Comparison of ENCODE assay signal across 7 cellular contexts in the genomic region with DNA sequence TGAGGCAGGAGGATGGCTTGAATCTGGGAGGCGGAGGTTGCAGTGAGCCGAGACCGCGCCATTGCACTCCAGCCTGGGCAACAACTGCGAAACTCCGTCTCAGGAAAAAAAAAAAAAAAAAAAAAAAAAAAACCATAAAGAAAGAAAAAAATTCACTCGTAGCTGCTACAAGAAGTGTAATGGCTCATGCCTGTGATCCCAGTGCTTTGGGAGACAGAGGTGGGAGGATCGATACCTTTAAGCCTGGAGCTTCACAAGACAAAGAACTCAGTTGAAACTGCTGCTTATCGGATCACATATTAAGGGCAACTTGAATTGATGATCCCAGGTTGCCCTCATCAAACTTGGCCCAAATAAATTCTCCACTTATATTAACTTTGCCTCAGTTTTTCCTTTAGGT. TPM values are rescaled to one million over a fixed set of nuclear protein-coding genes. Genes with fewer than 3 reads are reported as not detected.
A peak's percentile ranks its signal among the peaks of the same experiment; 100 is the strongest.
DNase-seq lines count a peak whose midpoint lies in the region; ATAC-seq and TF ChIP-seq lines count a peak whose summit lies in the region.

No MANE protein-coding gene starts in this region.

- peak overlapping the region; percentile 75; the same call in 1 of the 2 replicates for H3K9ac ChIP-seq in HUES64 (ENCODE audit: low read depth, low read length)

- H3K4me3 Mint-ChIP-seq in Caco-2 (ENCODE audit: unreplicated experiment) (peak overlapping the region; percentile 81), MCF 10A (ENCODE audit: unreplicated experiment) (peak overlapping the region; percentile 80), nephron progenitor cell (peak overlapping the region; percentile 87)

- TF ChIP-seq CTCF in Caco-2 (IDR thresholded peaks at IDR 0.05; ENCODE audit: insufficient read depth in 1 of 2, low read depth in 1 of 2, low read length in 1 of 2, severe bottlenecking in 1 of 2, unreplicated experiment in 1 of 2) (no peak), MCF 10A (IDR thresholded peaks at IDR 0.05; ENCODE audit: unreplicated experiment) (no peak), nephron progenitor cell (IDR thresholded peaks at IDR 0.05) (no peak)

- H3K27ac Mint-ChIP-seq in Caco-2 (ENCODE audit: unreplicated experiment) (peak overlapping the region; percentile 93), MCF 10A (ENCODE audit: low read depth, unreplicated experiment) (peak overlapping the region; percentile 95), nephron progenitor cell (no peak overlapping the region)

- H3K36me3 ChIP-seq in Caco-2 (ENCODE audit: control insufficient read depth, insufficient read depth, low read length) (no peaks in the 10 kb centered on the region), HUES64 (ENCODE audit: insufficient read depth, low read length) (no peaks in the 10 kb centered on the region), aorta (ENCODE audit: control insufficient read depth in 1 of 2, insufficient read depth in 2 of 2, low read length in 1 of 2) (no peaks in the 10 kb centered on the region)

- DNase-seq in Caco-2, result peak in 1 of 2 experiments; percentile 8
- DNase-seq in MCF 10A (ENCODE audit: unreplicated experiment), result peak; percentile 0
- no peak for DNase-seq in nephron progenitor cell
- DNase-seq in NCI-H1105 treated with DMSO at 0.1 percent for 48 hours (lab: John Stamatoyannopoulos, UW), result no peak
- no peak for DNase-seq in aorta

- no peaks in the 10 kb centered on the region for H3K9me3 Mint-ChIP-seq in Caco-2 (ENCODE audit: unreplicated experiment)
- no peaks in the 10 kb centered on the region for H3K9me3 Mint-ChIP-seq in MCF 10A (ENCODE audit: unreplicated experiment)
- H3K9me3 Mint-ChIP-seq in nephron progenitor cell, result peaks cover 23% of the 10 kb centered on the region

- H3K36me3 Mint-ChIP-seq in Caco-2 (ENCODE audit: insufficient read depth, unreplicated experiment) (peaks cover 25% of the 10 kb centered on the region), MCF 10A (ENCODE audit: insufficient read depth, unreplicated experiment) (peaks cover 8% of the 10 kb centered on the region), nephron progenitor cell (ENCODE audit: low read depth) (peaks cover 6% of the 10 kb centered on the region)

- peaks cover 12% of the 10 kb centered on the region for H3K4me1 Mint-ChIP-seq in Caco-2 (ENCODE audit: low read depth, unreplicated experiment)
- peaks cover 17% of the 10 kb centered on the region for H3K4me1 Mint-ChIP-seq in MCF 10A (ENCODE audit: insufficient read depth, unreplicated experiment)
- H3K4me1 Mint-ChIP-seq in nephron progenitor cell, result peaks cover 18% of the 10 kb centered on the region

- no peak for ATAC-seq in aorta (ENCODE audit: low FRiP score)
- no peak for ATAC-seq in GM21367 (IDR thresholded peaks at IDR 0.05; ENCODE audit: unreplicated experiment)

- H3K4me3 ChIP-seq in Caco-2 (ENCODE audit: low read depth, low read length) (peak overlapping the region; percentile 75), HUES64 (ENCODE audit: low read length) (peak overlapping the region; percentile 73), aorta (ENCODE audit: low read length in 2 of 2) (no peak overlapping the region)

- intact Hi-C loops in Caco-2 (cut with micrococcal nuclease; ENCODE audit: unreplicated experiment) (no loop called here), MCF 10A (cut with micrococcal nuclease) (no loop called here), aorta (cut with DNase I) (no loop called here)

- H3K4me1 ChIP-seq in Caco-2 (no peaks in the 10 kb centered on the region), HUES64 (ENCODE audit: insufficient read depth, low read length) (peaks cover 6% of the 10 kb centered on the region; the same call in 1 of the 2 replicates), aorta (ENCODE audit: control insufficient read depth in 1 of 2, insufficient read depth in 2 of 2, low read length in 2 of 2) (no peaks in the 10 kb centered on the region)

- POLR2A ChIA-PET in Caco-2 (lab: Charles Lee), result interaction anchor here (0.6 to 2.0 kb wide), 3 partner anchors 16 to 42 kb away, joined by 3 to 34 read pairs (median 17); no protein-coding TSS in a partner anchor
- POLR2A ChIA-PET in MCF 10A (lab: Yijun Ruan, JAX), result interaction anchor here (1.1 to 4.2 kb wide), 9 partner anchors 10 to 346 kb away, joined by 3 to 63 read pairs (median 9); a partner anchor contains a TSS

- CTCF ChIA-PET in Caco-2 (lab: Charles Lee) (interaction anchor here (0.6 to 1.1 kb wide), 4 partner anchors 9 to 250 kb away, joined by 3 to 9 read pairs (median 5); no protein-coding TSS in a partner anchor), MCF 10A (lab: Yijun Ruan, JAX) (interaction anchor here (0.8 to 1.0 kb wide), 2 partner anchors 16 to 39 kb away, joined by 3 to 4 read pairs; no protein-coding TSS in a partner anchor)

- no peaks in the 10 kb centered on the region for H3K9me3 ChIP-seq in Caco-2
- H3K9me3 ChIP-seq in HUES64 (ENCODE audit: insufficient read depth, low read depth, low read length), result peaks cover 5% of the 10 kb centered on the region; the same call in 1 of the 2 replicates
- H3K9me3 ChIP-seq in aorta (ENCODE audit: control insufficient read depth, low read length), result no peaks in the 10 kb centered on the region

- WGBS in HUES64, result 96% methylated on average over 6 of the region's 9 CpGs
- 95 to 98% methylated on average over 9 of the region's 9 CpGs for WGBS in aorta, 2 donors

- H3K27me3 Mint-ChIP-seq in Caco-2 (ENCODE audit: insufficient read depth, unreplicated experiment) (no peaks in the 10 kb centered on the region), MCF 10A (ENCODE audit: insufficient read depth, unreplicated experiment) (no peaks in the 10 kb centered on the region), nephron progenitor cell (ENCODE audit: low read depth, poor library complexity) (peaks cover 13% of the 10 kb centered on the region)

- TSS peak; percentile 100 for BruUV-seq in Caco-2 (replicated peaks; lab: Mats Ljungman, UMichigan)
- BruUV-seq in MCF 10A (replicated peaks; lab: Mats Ljungman, UMichigan), result no TSS peak

- H3K27ac ChIP-seq in HUES64 (ENCODE audit: low read depth, low read length), result no peak overlapping the region
- no peak overlapping the region for H3K27ac ChIP-seq in aorta (ENCODE audit: low read depth in 1 of 2, low read length in 2 of 2)

- no peaks in the 10 kb centered on the region for H3K27me3 ChIP-seq in Caco-2 (replicated peaks; ENCODE audit: control insufficient read depth, insufficient read depth, low read length)
- peaks cover 4% of the 10 kb centered on the region; the same call in 1 of the 2 replicates for H3K27me3 ChIP-seq in HUES64 (ENCODE audit: insufficient read depth, low read length)
- H3K27me3 ChIP-seq in aorta (ENCODE audit: control insufficient read depth in 1 of 2, insufficient read depth in 2 of 2, low read length in 1 of 2), result no peaks in the 10 kb centered on the region

RNA-seq across cellular contexts. Expression of a gene that starts 1.0 kb away (rescaled TPM):
- total RNA-seq in Caco-2 (2022), result 22.0 and 23.2 TPM in 2 replicates
- polyA plus RNA-seq in HUES64 (2013, experiment 1 of 2), result 18.0 TPM
- 22.4 TPM for polyA plus RNA-seq in HUES64 (2013, experiment 2 of 2)
- 34.0 and 41.7 TPM in 2 replicates for total RNA-seq in MCF 10A (2022)
- 10 to 100 TPM; 27.0 to 30.5 TPM for total RNA-seq in aorta
- 10 to 100 TPM in 1 of 2 donors, 1 to 10 TPM in 1; 9.8 to 10.6 TPM for polyA plus RNA-seq in aorta

Comparison
In these comparisons a context has a peak if more than half of its experiments do, and no peak if none do; other contexts are left out.
1. H3K4me3 ChIP-seq: peak in Caco-2 (single experiment) and HUES64 (single experiment); none in aorta (0 of 2).
2. Peak in every context shown above with its lines, with median percentiles within 50 percentile points of each other: H3K4me3 Mint-ChIP-seq.